Comparison of ENCODE assay signal across 1 cellular context in the genomic region with DNA sequence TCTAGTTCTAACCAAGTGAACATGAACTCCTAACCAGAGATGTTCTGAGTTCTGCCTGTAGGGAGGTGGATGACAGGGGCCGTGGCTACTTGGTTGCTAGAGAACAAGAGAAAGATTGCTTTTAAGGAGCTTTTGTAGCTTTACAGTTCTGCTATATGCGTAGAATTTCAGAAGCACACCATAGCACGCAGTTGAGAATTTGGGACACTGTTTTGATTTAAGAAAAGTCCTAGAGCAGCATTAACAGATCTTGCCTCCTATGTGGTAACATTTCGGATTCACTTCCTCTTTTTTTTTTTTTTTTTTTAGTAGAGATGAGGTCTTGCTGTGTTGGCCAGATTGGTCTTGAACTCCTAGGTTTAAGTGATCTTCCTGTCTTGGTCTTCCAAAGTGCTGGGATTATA.
TF ChIP-seq lines count a peak whose summit lies in the region.

No MANE protein-coding gene starts in this region.

TF ChIP-seq in GM12878, 131 proteins besides CTCF, POLR2A, EP300 and RAD21 (continued from another document):
- TF ChIP-seq ATF3 (IDR thresholded peaks at IDR 0.05; ENCODE audit: borderline replicate concordance, extremely low read depth, low read depth, low read length) (no peak), ZNF384 (IDR thresholded peaks at IDR 0.05; ENCODE audit: borderline replicate concordance, low read depth, low read length) (peak; percentile 92), SUPT20H (IDR thresholded peaks at IDR 0.05; ENCODE audit: borderline replicate concordance, control insufficient read depth, low read depth, low read length) (no peak), TAF1 (IDR thresholded peaks at IDR 0.05; ENCODE audit: borderline replicate concordance, low read depth, low read length) (no peak), NFYA (IDR thresholded peaks at IDR 0.05; ENCODE audit: borderline replicate concordance, low read depth, low read length) (no peak), RBBP5 (conservative IDR thresholded peaks at IDR 0.05) (no peak), CREB1 (IDR thresholded peaks at IDR 0.05; ENCODE audit: low read depth) (no peak), YBX1 (IDR thresholded peaks at IDR 0.05) (no peak), IRF4 (IDR thresholded peaks at IDR 0.05; ENCODE audit: low read depth, low read length) (peak; percentile 47; the same call in 1 of the 2 replicates), IKZF1 (conservative IDR thresholded peaks at IDR 0.05) (no peak), RAD51 (IDR thresholded peaks at IDR 0.05) (no peak), EZH2 (IDR thresholded peaks at IDR 0.05; ENCODE audit: borderline replicate concordance, control insufficient read depth, low read depth, low read length) (no peak), CHD2 (IDR thresholded peaks at IDR 0.05; ENCODE audit: borderline replicate concordance, low read depth, low read length) (no peak), CBX5 (IDR thresholded peaks at IDR 0.05; ENCODE audit: low read depth) (peak; percentile 58; the same call in 1 of the 2 replicates), ZNF217 (IDR thresholded peaks at IDR 0.05) (0 out of 2 replicates have a peak, but pooled peaks have one; percentile 51), ZNF622 (IDR thresholded peaks at IDR 0.05) (no peak), SP1 (IDR thresholded peaks at IDR 0.05; ENCODE audit: low read depth, low read length) (no peak), RB1 (IDR thresholded peaks at IDR 0.05; ENCODE audit: borderline replicate concordance) (no peak), PBX3 (IDR thresholded peaks at IDR 0.05; ENCODE audit: insufficient replicate concordance, low read depth, low read length) (no peak), HDGF (IDR thresholded peaks at IDR 0.05) (no peak), ZNF24 (IDR thresholded peaks at IDR 0.05) (no peak), CBFB (IDR thresholded peaks at IDR 0.05; ENCODE audit: low read depth) (0 out of 2 replicates have a peak, but pooled peaks have one; percentile 31), RELA (IDR thresholded peaks at IDR 0.05; ENCODE audit: borderline replicate concordance, partially characterized antibody) (no peak), CEBPZ (IDR thresholded peaks at IDR 0.05; ENCODE audit: low read depth, low read length) (no peak), SKIL (IDR thresholded peaks at IDR 0.05; ENCODE audit: low read depth, poor library complexity, severe bottlenecking) (peak; percentile 37), STAT1 (conservative IDR thresholded peaks at IDR 0.05) (no peak), NFXL1 (IDR thresholded peaks at IDR 0.05; ENCODE audit: borderline replicate concordance) (no peak), IKZF2 (IDR thresholded peaks at IDR 0.05) (peak in 1 of 2 experiments; percentile 50; a peak in 1 of 4 replicates), TBL1XR1 (IDR thresholded peaks at IDR 0.05; ENCODE audit: low read depth, low read length) (no peak), SPI1 (IDR thresholded peaks at IDR 0.05; ENCODE audit: borderline replicate concordance, insufficient read depth, low read depth, low read length) (peak; percentile 98)
- TF ChIP-seq, protein P1, sequence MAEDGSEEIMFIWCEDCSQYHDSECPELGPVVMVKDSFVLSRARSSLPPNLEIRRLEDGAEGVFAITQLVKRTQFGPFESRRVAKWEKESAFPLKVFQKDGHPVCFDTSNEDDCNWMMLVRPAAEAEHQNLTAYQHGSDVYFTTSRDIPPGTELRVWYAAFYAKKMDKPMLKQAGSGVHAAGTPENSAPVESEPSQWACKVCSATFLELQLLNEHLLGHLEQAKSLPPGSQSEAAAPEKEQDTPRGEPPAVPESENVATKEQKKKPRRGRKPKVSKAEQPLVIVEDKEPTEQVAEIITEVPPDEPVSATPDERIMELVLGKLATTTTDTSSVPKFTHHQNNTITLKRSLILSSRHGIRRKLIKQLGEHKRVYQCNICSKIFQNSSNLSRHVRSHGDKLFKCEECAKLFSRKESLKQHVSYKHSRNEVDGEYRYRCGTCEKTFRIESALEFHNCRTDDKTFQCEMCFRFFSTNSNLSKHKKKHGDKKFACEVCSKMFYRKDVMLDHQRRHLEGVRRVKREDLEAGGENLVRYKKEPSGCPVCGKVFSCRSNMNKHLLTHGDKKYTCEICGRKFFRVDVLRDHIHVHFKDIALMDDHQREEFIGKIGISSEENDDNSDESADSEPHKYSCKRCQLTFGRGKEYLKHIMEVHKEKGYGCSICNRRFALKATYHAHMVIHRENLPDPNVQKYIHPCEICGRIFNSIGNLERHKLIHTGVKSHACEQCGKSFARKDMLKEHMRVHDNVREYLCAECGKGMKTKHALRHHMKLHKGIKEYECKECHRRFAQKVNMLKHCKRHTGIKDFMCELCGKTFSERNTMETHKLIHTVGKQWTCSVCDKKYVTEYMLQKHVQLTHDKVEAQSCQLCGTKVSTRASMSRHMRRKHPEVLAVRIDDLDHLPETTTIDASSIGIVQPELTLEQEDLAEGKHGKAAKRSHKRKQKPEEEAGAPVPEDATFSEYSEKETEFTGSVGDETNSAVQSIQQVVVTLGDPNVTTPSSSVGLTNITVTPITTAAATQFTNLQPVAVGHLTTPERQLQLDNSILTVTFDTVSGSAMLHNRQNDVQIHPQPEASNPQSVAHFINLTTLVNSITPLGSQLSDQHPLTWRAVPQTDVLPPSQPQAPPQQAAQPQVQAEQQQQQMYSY (CRISPR knock-in tag; IDR thresholded peaks at IDR 0.05): no peak
- TF ChIP-seq, protein P2, sequence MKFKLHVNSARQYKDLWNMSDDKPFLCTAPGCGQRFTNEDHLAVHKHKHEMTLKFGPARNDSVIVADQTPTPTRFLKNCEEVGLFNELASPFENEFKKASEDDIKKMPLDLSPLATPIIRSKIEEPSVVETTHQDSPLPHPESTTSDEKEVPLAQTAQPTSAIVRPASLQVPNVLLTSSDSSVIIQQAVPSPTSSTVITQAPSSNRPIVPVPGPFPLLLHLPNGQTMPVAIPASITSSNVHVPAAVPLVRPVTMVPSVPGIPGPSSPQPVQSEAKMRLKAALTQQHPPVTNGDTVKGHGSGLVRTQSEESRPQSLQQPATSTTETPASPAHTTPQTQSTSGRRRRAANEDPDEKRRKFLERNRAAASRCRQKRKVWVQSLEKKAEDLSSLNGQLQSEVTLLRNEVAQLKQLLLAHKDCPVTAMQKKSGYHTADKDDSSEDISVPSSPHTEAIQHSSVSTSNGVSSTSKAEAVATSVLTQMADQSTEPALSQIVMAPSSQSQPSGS (IDR thresholded peaks at IDR 0.05; ENCODE audit: low read length): peak; percentile 36; the same call in 1 of the 2 replicates
- TF ChIP-seq, protein P3, sequence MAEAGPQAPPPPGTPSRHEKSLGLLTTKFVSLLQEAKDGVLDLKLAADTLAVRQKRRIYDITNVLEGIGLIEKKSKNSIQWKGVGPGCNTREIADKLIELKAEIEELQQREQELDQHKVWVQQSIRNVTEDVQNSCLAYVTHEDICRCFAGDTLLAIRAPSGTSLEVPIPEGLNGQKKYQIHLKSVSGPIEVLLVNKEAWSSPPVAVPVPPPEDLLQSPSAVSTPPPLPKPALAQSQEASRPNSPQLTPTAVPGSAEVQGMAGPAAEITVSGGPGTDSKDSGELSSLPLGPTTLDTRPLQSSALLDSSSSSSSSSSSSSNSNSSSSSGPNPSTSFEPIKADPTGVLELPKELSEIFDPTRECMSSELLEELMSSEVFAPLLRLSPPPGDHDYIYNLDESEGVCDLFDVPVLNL (IDR thresholded peaks at IDR 0.05; ENCODE audit: low read depth, low read length): no peak
- TF ChIP-seq, protein P4, sequence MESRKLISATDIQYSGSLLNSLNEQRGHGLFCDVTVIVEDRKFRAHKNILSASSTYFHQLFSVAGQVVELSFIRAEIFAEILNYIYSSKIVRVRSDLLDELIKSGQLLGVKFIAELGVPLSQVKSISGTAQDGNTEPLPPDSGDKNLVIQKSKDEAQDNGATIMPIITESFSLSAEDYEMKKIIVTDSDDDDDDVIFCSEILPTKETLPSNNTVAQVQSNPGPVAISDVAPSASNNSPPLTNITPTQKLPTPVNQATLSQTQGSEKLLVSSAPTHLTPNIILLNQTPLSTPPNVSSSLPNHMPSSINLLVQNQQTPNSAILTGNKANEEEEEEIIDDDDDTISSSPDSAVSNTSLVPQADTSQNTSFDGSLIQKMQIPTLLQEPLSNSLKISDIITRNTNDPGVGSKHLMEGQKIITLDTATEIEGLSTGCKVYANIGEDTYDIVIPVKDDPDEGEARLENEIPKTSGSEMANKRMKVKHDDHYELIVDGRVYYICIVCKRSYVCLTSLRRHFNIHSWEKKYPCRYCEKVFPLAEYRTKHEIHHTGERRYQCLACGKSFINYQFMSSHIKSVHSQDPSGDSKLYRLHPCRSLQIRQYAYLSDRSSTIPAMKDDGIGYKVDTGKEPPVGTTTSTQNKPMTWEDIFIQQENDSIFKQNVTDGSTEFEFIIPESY (IDR thresholded peaks at IDR 0.05): no peak
